In genomic region chr10:8296742-8297101, GRCh38 we compare ENCODE assay signal across 26 cellular contexts.
"Had no signal": no experiment of that assay in that cellular context is flagged by ENCODE, and none has a peak within 500 bp of the region (broad histone marks: within the 10 kb centered on the region; RNA-seq: fewer than 3 reads in every experiment).

No MANE protein-coding gene starts in this region.

- H3K27ac ChIP-seq: breast epithelium, esophagus squamous epithelium, gastrocnemius medialis, left lung, neutrophil, pancreas, psoas muscle, right atrium auricular region, stomach, suprapubic skin, tibial nerve had no signal

- H3K4me1 ChIP-seq: breast epithelium, gastrocnemius medialis, left lung, pancreas, psoas muscle, right atrium auricular region, stomach, tibial nerve had no signal

- H3K27me3 ChIP-seq: breast epithelium, gastrocnemius medialis, right atrium auricular region, tibial nerve had no signal

- ATAC-seq: effector memory CD8-positive, alpha-beta T cell; gastrocnemius medialis; left lung; naive thymus-derived CD4-positive, alpha-beta T cell; pancreas; psoas muscle; stimulated activated memory B cell treated with anti-CD40 and anti-IgM and Interleukin-4, amounts not matched to agents 10 μg/mL and 1 μg/mL and 100 μg/mL, for 72 hours had no signal

- H3K4me3 ChIP-seq: breast epithelium, esophagus squamous epithelium, gastrocnemius medialis, left lung, lung, pancreas, psoas muscle, right atrium auricular region, stomach, suprapubic skin, tibial nerve had no signal

- H3K9me3 ChIP-seq: breast epithelium, esophagus squamous epithelium, gastrocnemius medialis, left lung, neutrophil, pancreas, psoas muscle, right atrium auricular region, stomach, suprapubic skin, tibial nerve had no signal

- DNase-seq: activated B cell treated with CpG ODN at 0.5 μM for 24 hours; activated CD4-positive, alpha-beta memory T cell treated with anti-CD3 and anti-CD28 coated beads for 36 hours; activated CD4-positive, alpha-beta T cell treated with anti-CD3 and anti-CD28 coated beads for 4 hours; activated effector memory CD4-positive, alpha-beta T cell treated with Interleukin-2 at 50 U/mL for 16 hours; activated naive CD4-positive, alpha-beta T cell treated with anti-CD3 and anti-CD28 coated beads for 36 hours; activated naive CD8-positive, alpha-beta T cell treated with anti-CD3 and anti-CD28 coated beads, Interleukin-2, amount 10 ng/mL, durations not matched to agents 7 days and 5 days; activated T-cell treated with anti-CD3 and anti-CD28 coated beads, Interleukin-2, amount 50 U/mL, for 48 hours; amniotic stem cell; effector memory CD8-positive, alpha-beta T cell; esophagus squamous epithelium; gastrocnemius medialis; kidney glomerular epithelial cell; left lung; naive thymus-derived CD4-positive, alpha-beta T cell; pancreas; psoas muscle; stimulated activated CD4-positive, alpha-beta T cell treated with anti-CD3 and anti-CD28 coated beads, Interleukin-12 subunit alpha, Interleukin-12 subunit beta, amount 100 ng/mL, for 4 hours; stomach; T1000 had no signal

- H3K36me3 ChIP-seq: breast epithelium, esophagus squamous epithelium, gastrocnemius medialis, left lung, neutrophil, pancreas, right atrium auricular region, stomach, suprapubic skin, tibial nerve had no signal
